In genomic region chr16:30901201-30902069, GRCh38 we compare ENCODE assay signal across 8 cellular contexts. TPM values are rescaled to one million over a fixed set of nuclear protein-coding genes. Genes with fewer than 3 reads are reported as not detected.
DNase-seq lines count a peak whose midpoint lies in the region; FAIRE-seq and TF ChIP-seq lines count a peak whose summit lies in the region.

No MANE protein-coding gene starts in this region.

- H2AFZ ChIP-seq in OCI-LY1 (ENCODE audit: low read length): no peak overlapping the region
- H2AFZ ChIP-seq in parathyroid adenoma: peak overlapping the region; percentile 89

- H3K27ac ChIP-seq in OCI-LY1 (ENCODE audit: low read depth, low read length, poor library complexity, severe bottlenecking) (no peak overlapping the region), endodermal cell (ENCODE audit: low read depth, low read length) (peak overlapping the region; percentile 63), parathyroid adenoma (peak overlapping the region; percentile 54)

- peaks cover 2% of the 10 kb centered on the region for H3K27me3 Mint-ChIP-seq in endodermal cell (ENCODE audit: insufficient read depth)

- H3K4me3 ChIP-seq in OCI-LY1 (ENCODE audit: low read depth, low read length, poor library complexity, severe bottlenecking) (peak overlapping the region; percentile 44), endodermal cell (ENCODE audit: low read length) (peak overlapping the region; percentile 58), parathyroid adenoma (ENCODE audit: low read depth, low read length) (peak overlapping the region; percentile 52)

- peaks cover 8% of the 10 kb centered on the region for H3K4me1 Mint-ChIP-seq in endodermal cell

- H4K20me1 ChIP-seq in OCI-LY1 (ENCODE audit: insufficient read depth, low read length): no peaks in the 10 kb centered on the region

- no peak for FAIRE-seq in frontal cortex (lab: Jason Lieb, UNC)

- H3K36me3 ChIP-seq in OCI-LY1 (ENCODE audit: insufficient read depth, low read length) (no peaks in the 10 kb centered on the region), endodermal cell (ENCODE audit: control insufficient read depth, insufficient read depth, low read length) (no peaks in the 10 kb centered on the region), parathyroid adenoma (ENCODE audit: control insufficient read depth, insufficient read depth, low read length) (no peaks in the 10 kb centered on the region)

- H3K79me2 ChIP-seq in OCI-LY1 (ENCODE audit: insufficient read depth, low read length): no peaks in the 10 kb centered on the region
- H3K79me2 ChIP-seq in parathyroid adenoma: no peaks in the 10 kb centered on the region

- in situ Hi-C loops in ACHN (cut with HindIII; ENCODE audit: low pct_ligation_motif_present, low pct_unique_long_range_greater_than_20kb, low sequenced_read_pairs): no loop called here

- H3K4me3 Mint-ChIP-seq in endodermal cell: peak overlapping the region; percentile 41

- 49 to 81% methylated on average over 2 to 12 of the region's 12 CpGs for WGBS in endodermal cell (ENCODE audit: insufficient coverage in 1 of 2, insufficient read length in 1 of 2), 2 experiments

- H3K9ac ChIP-seq in OCI-LY1 (ENCODE audit: low read length) (peak overlapping the region; percentile 40; the same call in 1 of the 2 replicates), endodermal cell (ENCODE audit: extremely low read depth, low read length, poor library complexity, severe bottlenecking) (no peak overlapping the region), parathyroid adenoma (no peak overlapping the region)

- peak overlapping the region; percentile 66 for H3K4me2 ChIP-seq in OCI-LY1 (ENCODE audit: low read length)
- peak overlapping the region; percentile 76 for H3K4me2 ChIP-seq in parathyroid adenoma (ENCODE audit: low read length)

- peak; percentile 21 for DNase-seq in ELR (ENCODE audit: low read depth)
- no peak for DNase-seq in endodermal cell
- DNase-seq in ACHN: no peak
- no peak for DNase-seq in frontal cortex (ENCODE audit: low spot score in 2 of 2)
- DNase-seq in SK-N-DZ (ENCODE audit: low spot score): no peak
- DNase-seq in NCI-H774 (lab: John Stamatoyannopoulos, UW): no peak

- H3K27ac Mint-ChIP-seq in endodermal cell: no peak overlapping the region

- H3K27me3 ChIP-seq in OCI-LY1 (ENCODE audit: insufficient read depth, low read length) (no peaks in the 10 kb centered on the region), endodermal cell (ENCODE audit: control insufficient read depth, insufficient read depth, low read length, poor library complexity, severe bottlenecking) (no peaks in the 10 kb centered on the region), parathyroid adenoma (ENCODE audit: control insufficient read depth, insufficient read depth, low read length) (no peaks in the 10 kb centered on the region)

- no peaks in the 10 kb centered on the region for H3K9me2 ChIP-seq in OCI-LY1 (ENCODE audit: low read depth, low read length)

- no peaks in the 10 kb centered on the region for H3K9me3 ChIP-seq in OCI-LY1 (ENCODE audit: low read length)
- H3K9me3 ChIP-seq in endodermal cell (ENCODE audit: control insufficient read depth, low read length): no peaks in the 10 kb centered on the region
- H3K9me3 ChIP-seq in parathyroid adenoma (ENCODE audit: control insufficient read depth, low read length): no peaks in the 10 kb centered on the region

- no peaks in the 10 kb centered on the region for H3K36me3 Mint-ChIP-seq in endodermal cell (ENCODE audit: low read depth)

- no peaks in the 10 kb centered on the region for H3K9me3 Mint-ChIP-seq in endodermal cell

- H3F3A ChIP-seq in OCI-LY1 (ENCODE audit: insufficient read depth, low read length): no peaks in the 10 kb centered on the region

- H3K4me1 ChIP-seq in OCI-LY1 (ENCODE audit: insufficient read depth, low read length, severe bottlenecking) (peaks cover 42% of the 10 kb centered on the region), endodermal cell (ENCODE audit: control insufficient read depth, insufficient read depth, low read length) (no peaks in the 10 kb centered on the region), parathyroid adenoma (peaks cover 5% of the 10 kb centered on the region)

- TF ChIP-seq CTCF in OCI-LY1 (IDR thresholded peaks at IDR 0.05; ENCODE audit: low read length) (no peak), endodermal cell (conservative IDR thresholded peaks at IDR 0.05) (no peak), parathyroid adenoma (IDR thresholded peaks at IDR 0.05) (no peak)

RNA-seq across cellular contexts. Expression of gene CTF1, which starts 5.0 kb away (rescaled TPM):
- total RNA-seq in endodermal cell (1 to 10 TPM; 3.1 to 3.3 TPM), frontal cortex (0.41 TPM)
- 3.8 TPM for polyA plus RNA-seq in endodermal cell (2013, experiment 1 of 2)
- polyA plus RNA-seq in endodermal cell (2013, experiment 2 of 2): 2.8 TPM
- 0.10 and 0.60 TPM in 2 replicates for polyA plus RNA-seq in SK-N-DZ (2014; cell fraction: cytosol; rRNA removed)
- 0.13 TPM in 1 of 2 replicates, not detected in the other for polyA plus RNA-seq in SK-N-DZ (2014; cell fraction: nucleus; rRNA removed)

RNA-seq across cellular contexts. Expression of gene BCL7C, which starts 7.6 kb away (rescaled TPM):
- total RNA-seq in endodermal cell (10 to 100 TPM; 64.7 to 67.6 TPM), frontal cortex (41.6 TPM)
- polyA plus RNA-seq in endodermal cell (2013, experiment 1 of 2): 39.4 TPM
- 41.9 TPM for polyA plus RNA-seq in endodermal cell (2013, experiment 2 of 2)
- 21.8 and 27.0 TPM in 2 replicates for polyA plus RNA-seq in SK-N-DZ (2014; cell fraction: cytosol; rRNA removed)
- polyA plus RNA-seq in SK-N-DZ (2014; cell fraction: nucleus; rRNA removed): 14.7 and 24.2 TPM in 2 replicates

RNA-seq across cellular contexts. Expression of gene FBXL19, which starts 21.9 kb away (rescaled TPM):
- total RNA-seq in endodermal cell (10 to 100 TPM; 74.0 to 84.3 TPM), frontal cortex (66.4 TPM)
- polyA plus RNA-seq in endodermal cell (2013, experiment 1 of 2): 49.4 TPM
- polyA plus RNA-seq in endodermal cell (2013, experiment 2 of 2): 46.5 TPM
- 29.6 and 48.9 TPM in 2 replicates for polyA plus RNA-seq in SK-N-DZ (2014; cell fraction: cytosol; rRNA removed)
- 36.6 and 41.0 TPM in 2 replicates for polyA plus RNA-seq in SK-N-DZ (2014; cell fraction: nucleus; rRNA removed)

RNA-seq across cellular contexts. Expression of gene ORAI3, which starts 47.4 kb away (rescaled TPM):
- total RNA-seq in endodermal cell (10 to 100 TPM; 16.9 to 17.7 TPM), frontal cortex (4.1 TPM)
- polyA plus RNA-seq in endodermal cell (2013, experiment 1 of 2): 9.2 TPM
- 10.4 TPM for polyA plus RNA-seq in endodermal cell (2013, experiment 2 of 2)
- polyA plus RNA-seq in SK-N-DZ (2014; cell fraction: cytosol; rRNA removed): 5.0 and 6.2 TPM in 2 replicates
- 1.1 and 7.3 TPM in 2 replicates for polyA plus RNA-seq in SK-N-DZ (2014; cell fraction: nucleus; rRNA removed)

RNA-seq across cellular contexts. Expression of gene SETD1A, which starts 56.1 kb away (rescaled TPM):
- 10 to 100 TPM; 23.8 to 25.0 TPM for total RNA-seq in endodermal cell
- polyA plus RNA-seq in endodermal cell (2013, experiment 1 of 2): 21.0 TPM
- 18.2 TPM for polyA plus RNA-seq in endodermal cell (2013, experiment 2 of 2)
- total RNA-seq in frontal cortex: 1.6 TPM
- polyA plus RNA-seq in SK-N-DZ (2014; cell fraction: cytosol; rRNA removed): 4.9 and 5.6 TPM in 2 replicates
- 6.9 and 10.6 TPM in 2 replicates for polyA plus RNA-seq in SK-N-DZ (2014; cell fraction: nucleus; rRNA removed)
